8 cellular contexts compared by ENCODE assay signal in the genomic region with DNA sequence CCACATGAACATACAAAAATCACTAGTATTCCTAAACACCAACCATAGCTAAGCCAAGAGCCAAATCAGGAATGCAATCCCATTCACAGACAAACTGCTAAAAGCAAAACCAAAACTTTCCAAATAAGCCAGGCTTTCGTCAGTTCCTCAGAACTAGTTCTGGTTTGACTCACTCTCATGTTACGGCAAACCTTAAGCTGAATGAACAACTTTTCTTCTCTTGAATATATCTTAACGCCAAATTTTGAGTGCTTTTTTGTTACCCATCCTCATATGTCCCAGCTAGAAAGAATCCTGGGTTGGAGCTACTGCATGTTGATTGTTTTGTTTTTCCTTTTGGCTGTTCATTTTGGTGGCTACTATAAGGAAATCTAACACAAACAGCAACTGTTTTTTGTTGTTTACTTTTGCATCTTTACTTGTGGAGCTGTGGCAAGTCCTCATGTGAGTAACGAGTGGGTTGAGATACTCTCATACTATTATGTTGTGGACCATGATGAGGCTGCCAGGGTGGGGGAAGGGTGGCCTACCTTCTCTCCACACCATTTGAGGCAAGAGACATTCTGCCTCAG. TPM values are rescaled to one million over a fixed set of nuclear protein-coding genes. Genes with fewer than 3 reads are reported as not detected.
A peak's percentile ranks its signal among the peaks of the same experiment; 100 is the strongest.
DNase-seq lines count a peak whose midpoint lies in the region; ATAC-seq, FAIRE-seq and TF ChIP-seq lines count a peak whose summit lies in the region.

A gene (plus strand): TSS at position 172 of the 572 bp plus-strand sequence. CDS start 12,016 bp downstream, outside the sequence.

- H3K4me3 Mint-ChIP-seq in chondrocyte (ENCODE audit: unreplicated experiment): peak within 1 kb of the TSS; percentile 18

- DNase-seq in H54 (ENCODE audit: insufficient read length, low spot score) (no peak), chondrocyte (ENCODE audit: low spot score) (no peak), myocyte (ENCODE audit: low read depth) (peak; percentile 50), uterus (no peak), small intestine (no peak), iPS-NIHi7 (ENCODE audit: extremely low spot score) (no peak)

- H3K27me3 Mint-ChIP-seq in chondrocyte (ENCODE audit: low read depth): no peaks in the 10 kb centered on the region

- H3K79me2 ChIP-seq in OCI-LY3 (ENCODE audit: low read length): 0 out of 2 replicates have a peak, but pooled peaks cover 6% of the 10 kb centered on the region

- H3K27ac ChIP-seq in OCI-LY3 (ENCODE audit: low read length) (peak within 1 kb of the TSS; percentile 91), uterus (peak within 1 kb of the TSS; percentile 57 to 76), small intestine (ENCODE audit: low read depth in 1 of 2, low read length in 1 of 2) (peak within 1 kb of the TSS in 1 of 2 donors; percentile 70)

- TF ChIP-seq POLR2A in GM18505 (IDR thresholded peaks at IDR 0.05; ENCODE audit: borderline replicate concordance, extremely low read depth, insufficient read depth, insufficient read length): no peak
- TF ChIP-seq POLR2A in H54 (IDR thresholded peaks at IDR 0.05; ENCODE audit: low read depth, low read length): no peak
- peak in 1 of 2 donors; percentile 34 for TF ChIP-seq POLR2A in uterus (IDR thresholded peaks at IDR 0.05)

- H3K9me3 Mint-ChIP-seq in chondrocyte (ENCODE audit: low read depth): peaks cover 17% of the 10 kb centered on the region

- no peaks in the 10 kb centered on the region for H3K36me3 ChIP-seq in OCI-LY3 (replicated peaks; ENCODE audit: low read depth, low read length)
- no peaks in the 10 kb centered on the region for H3K36me3 ChIP-seq in uterus
- H3K36me3 ChIP-seq in small intestine (ENCODE audit: control insufficient read depth in 2 of 2, insufficient read depth in 2 of 2, low read length in 2 of 2): no peaks in the 10 kb centered on the region

- peak within 1 kb of the TSS; percentile 65 for H3K4me3 ChIP-seq in OCI-LY3 (ENCODE audit: low read length)
- peak within 1 kb of the TSS in 1 of 2 donors; percentile 4 for H3K4me3 ChIP-seq in uterus
- no peak within 1 kb of the TSS for H3K4me3 ChIP-seq in small intestine (ENCODE audit: low read depth in 1 of 2, low read length in 2 of 2)

- H3K4me1 ChIP-seq in OCI-LY3 (ENCODE audit: low read length) (peaks cover 65% of the 10 kb centered on the region), uterus (no peaks in the 10 kb centered on the region), small intestine (ENCODE audit: control insufficient read depth in 2 of 2, insufficient read depth in 1 of 2, low read depth in 1 of 2, low read length in 1 of 2) (no peaks in the 10 kb centered on the region)

- H2AFZ ChIP-seq in OCI-LY3 (ENCODE audit: low read depth, low read length): no peak within 1 kb of the TSS

- ATAC-seq in GM18505 (IDR thresholded peaks at IDR 0.05; ENCODE audit: unreplicated experiment): peak; percentile 73

- H3K27ac Mint-ChIP-seq in chondrocyte (ENCODE audit: unreplicated experiment): peak within 1 kb of the TSS; percentile 90

- H3K4me2 ChIP-seq in OCI-LY3 (ENCODE audit: low read length): peak within 1 kb of the TSS; percentile 74

- H3K36me3 Mint-ChIP-seq in chondrocyte (ENCODE audit: low read depth): peaks cover 3% of the 10 kb centered on the region

- H3K9me3 ChIP-seq in OCI-LY3 (ENCODE audit: insufficient read depth, low read length): no peaks in the 10 kb centered on the region
- no peaks in the 10 kb centered on the region for H3K9me3 ChIP-seq in uterus
- no peaks in the 10 kb centered on the region for H3K9me3 ChIP-seq in small intestine (ENCODE audit: control insufficient read depth, low read depth)

- H4K20me1 ChIP-seq in OCI-LY3 (ENCODE audit: insufficient read depth, low read length): no peaks in the 10 kb centered on the region

- H3K27me3 ChIP-seq in OCI-LY3 (ENCODE audit: low read depth, low read length) (no peaks in the 10 kb centered on the region), uterus (no peaks in the 10 kb centered on the region), small intestine (ENCODE audit: control insufficient read depth in 2 of 2, insufficient read depth in 2 of 2, low read length in 2 of 2) (no peaks in the 10 kb centered on the region)

- WGBS in small intestine, 3 donors: 35 to 52% (median 38%) methylated on average over 4 of the region's 4 CpGs

- H3K9ac ChIP-seq in OCI-LY3 (ENCODE audit: low read length): peak within 1 kb of the TSS; percentile 61

- peak; percentile 95 for FAIRE-seq in H54 (lab: Jason Lieb, UNC)
- FAIRE-seq in small intestine (lab: Jason Lieb, UNC): no peak

- peaks cover 31% of the 10 kb centered on the region for H3K4me1 Mint-ChIP-seq in chondrocyte (ENCODE audit: low read depth)

- TF ChIP-seq CTCF in OCI-LY3 (IDR thresholded peaks at IDR 0.05; ENCODE audit: low read depth, low read length) (no peak), chondrocyte (IDR thresholded peaks at IDR 0.05) (no peak), uterus (IDR thresholded peaks at IDR 0.05) (no peak)

- intact Hi-C loops in uterus (cut with DNase I; ENCODE audit: low total_unique reads): no loop called here

RNA-seq across cellular contexts. Expression of the gene that starts here (rescaled TPM):
- total RNA-seq in chondrocyte (0.73 to 1.3 TPM (median 1.1 TPM) in 3 replicates), myocyte (4.1 and 4.7 TPM in 2 replicates), uterus (1 to 10 TPM in 2 of 4 donors, under 1 TPM in 2; 0.77 to 5.0 (median 1.6) TPM)
- 2.0 TPM for polyA plus RNA-seq in myocyte (2012)
- under 1 TPM in 1 of 3 donors, not detected in 2; 0.42 TPM for polyA plus RNA-seq in small intestine
